Comparison of ENCODE assay signal across 8 cellular contexts in genomic region chr5:39274388-39275085, GRCh38. TPM values are rescaled to one million over a fixed set of nuclear protein-coding genes. Genes with fewer than 3 reads are reported as not detected.
A peak's percentile ranks its signal among the peaks of the same experiment; 100 is the strongest.
DNase-seq lines count a peak whose midpoint lies in the region; ATAC-seq and TF ChIP-seq lines count a peak whose summit lies in the region.

No MANE protein-coding gene starts in this region.

- H3K36me3 Mint-ChIP-seq in activated naive CD4-positive, alpha-beta T cell treated with anti-CD3 and anti-CD28 coated beads for 36 hours (ENCODE audit: low read depth) = peaks cover 5% of the 10 kb centered on the region

- H3K27ac ChIP-seq in left lung (peak overlapping the region; percentile 61 to 96), ascending aorta (peak overlapping the region in 1 of 2 donors; percentile 6)

- peak; percentile 86 for ATAC-seq in HG03039 (IDR thresholded peaks at IDR 0.05; ENCODE audit: unreplicated experiment)
- peak; percentile 57 for ATAC-seq in left lung

- TF ChIP-seq CTCF in left lung (IDR thresholded peaks at IDR 0.05) = no peak
- no peak for TF ChIP-seq CTCF in ascending aorta (IDR thresholded peaks at IDR 0.05)

- H3K27me3 ChIP-seq in left lung = no peaks in the 10 kb centered on the region
- H3K27me3 ChIP-seq in ascending aorta = no peaks in the 10 kb centered on the region

- H3K4me3 ChIP-seq in left lung (peak overlapping the region in 1 of 2 donors; percentile 27), ascending aorta (no peak overlapping the region)

- H3K36me3 ChIP-seq in left lung (no peaks in the 10 kb centered on the region), ascending aorta (no peaks in the 10 kb centered on the region)

- intact Hi-C loops in activated naive CD4-positive, alpha-beta T cell treated with anti-CD3 and anti-CD28 coated beads for 36 hours (cut with micrococcal nuclease) = loop anchor here (1.0 kb wide), 3 partner anchors 18 to 59 kb away; no protein-coding TSS in a partner anchor
- intact Hi-C loops in left lung (cut with DNase I) (no loop called here), ascending aorta (cut with DNase I) (no loop called here)

- CTCF ChIA-PET in activated naive CD4-positive, alpha-beta T cell treated with anti-CD3 and anti-CD28 coated beads for 36 hours (lab: Charles Lee) = interaction anchor here (0.6 to 18.7 kb wide), 6 partner anchors 8 to 105 kb away, joined by 3 to 317 read pairs (median 6); partner anchors contain the start of gene FYB1

- no peaks in the 10 kb centered on the region for H3K9me3 ChIP-seq in left lung
- no peaks in the 10 kb centered on the region for H3K9me3 ChIP-seq in ascending aorta

- peaks cover 50% of the 10 kb centered on the region for H3K4me1 Mint-ChIP-seq in activated naive CD4-positive, alpha-beta T cell treated with anti-CD3 and anti-CD28 coated beads for 36 hours (ENCODE audit: low read depth)

- no peak for DNase-seq in activated naive CD4-positive, alpha-beta T cell treated with anti-CD3 and anti-CD28 coated beads for 36 hours
- DNase-seq in activated naive CD4-positive, alpha-beta T cell (lab: John Stamatoyannopoulos, UW) = no peak
- DNase-seq in SKM-1 treated with dmso at 0.1 percent for 144 hours (lab: John Stamatoyannopoulos, UW; ENCODE audit: unreplicated experiment) (peak; percentile 67), left lung (no peak), ascending aorta (ENCODE audit: low spot score in 2 of 2) (no peak), NCI-H69 (lab: John Stamatoyannopoulos, UW) (no peak), NCI-H1105 (lab: John Stamatoyannopoulos, UW) (no peak)

- peak overlapping the region; percentile 74 for H3K4me3 Mint-ChIP-seq in activated naive CD4-positive, alpha-beta T cell treated with anti-CD3 and anti-CD28 coated beads for 36 hours

- H3K27ac Mint-ChIP-seq in activated naive CD4-positive, alpha-beta T cell treated with anti-CD3 and anti-CD28 coated beads for 36 hours = peak overlapping the region; percentile 94

- H3K9me3 Mint-ChIP-seq in activated naive CD4-positive, alpha-beta T cell treated with anti-CD3 and anti-CD28 coated beads for 36 hours = peaks cover 5% of the 10 kb centered on the region

- H3K27me3 Mint-ChIP-seq in activated naive CD4-positive, alpha-beta T cell treated with anti-CD3 and anti-CD28 coated beads for 36 hours (ENCODE audit: low read depth) = no peaks in the 10 kb centered on the region

- peaks cover 0 to 44% of the 10 kb centered on the region in 2 donors for H3K4me1 ChIP-seq in left lung
- no peaks in the 10 kb centered on the region for H3K4me1 ChIP-seq in ascending aorta

RNA-seq across cellular contexts. Expression of gene FYB1, which starts 55.2 kb away (rescaled TPM):
- 100 to 1,000 TPM; 129 TPM for total RNA-seq in activated naive CD4-positive, alpha-beta T cell treated with anti-CD3 and anti-CD28 coated beads for 36 hours
- total RNA-seq in left lung = 10 to 100 TPM; 24.4 to 93.7 TPM
- 74.1 TPM for total RNA-seq in ascending aorta
